Comparison of ENCODE assay signal across 8 cellular contexts in genomic region chr6:33019358-33019757, GRCh38. TPM values are rescaled to one million over a fixed set of nuclear protein-coding genes. Genes with fewer than 3 reads are reported as not detected.
DNase-seq lines count a peak whose midpoint lies in the region; ATAC-seq and TF ChIP-seq lines count a peak whose summit lies in the region.

No MANE protein-coding gene starts in this region.

- 0 out of 2 replicates have a peak overlapping the region, but pooled peaks have one; percentile 17 for H2AFZ ChIP-seq in OCI-LY3 (ENCODE audit: low read depth, low read length)

- H3K9ac ChIP-seq in OCI-LY3 (ENCODE audit: low read length): peak overlapping the region; percentile 57

- no peak for TF ChIP-seq POLR2A in spleen (IDR thresholded peaks at IDR 0.05)

- no peaks in the 10 kb centered on the region for H3K27me3 ChIP-seq in OCI-LY3 (ENCODE audit: low read depth, low read length)
- peaks cover 7% of the 10 kb centered on the region for H3K27me3 ChIP-seq in left ventricle myocardium inferior (ENCODE audit: low read depth)
- no peaks in the 10 kb centered on the region for H3K27me3 ChIP-seq in spleen (replicated peaks in 1 of 7)

- H3K4me1 ChIP-seq in OCI-LY3 (ENCODE audit: low read length) (peaks cover 41% of the 10 kb centered on the region), left ventricle myocardium inferior (peaks cover 49% of the 10 kb centered on the region), spleen (peaks cover 32 to 59% (median 52%) of the 10 kb centered on the region in 6 donors)

- peak; percentile 4 for ATAC-seq in GM18907 (IDR thresholded peaks at IDR 0.05; ENCODE audit: unreplicated experiment)
- ATAC-seq in SK-N-SH treated with all-trans-retinoic acid at 6 μM for 48 hours: no peak
- no peak for ATAC-seq in GM18861 (IDR thresholded peaks at IDR 0.05; ENCODE audit: unreplicated experiment)
- ATAC-seq in GM18498 (IDR thresholded peaks at IDR 0.05; ENCODE audit: unreplicated experiment): no peak

- intact Hi-C loops in left ventricle myocardium inferior (cut with micrococcal nuclease): loop anchor here (5.0 kb wide), 1 partner anchor 63 kb away; no protein-coding TSS in a partner anchor
- intact Hi-C loops in spleen (cut with DNase I; ENCODE audit: low total_unique reads): loop anchor here (5.0 to 10.0 kb wide), 2 partner anchors 53 to 125 kb away; partner anchors contain the start of gene HLA-DPA1

- TF ChIP-seq CTCF in OCI-LY3 (IDR thresholded peaks at IDR 0.05; ENCODE audit: low read depth, low read length): no peak
- no peak for TF ChIP-seq CTCF in left ventricle myocardium inferior (IDR thresholded peaks at IDR 0.05; ENCODE audit: borderline replicate concordance)
- no peak for TF ChIP-seq CTCF in spleen (IDR thresholded peaks at IDR 0.05 in 8 of 11, conservative IDR thresholded peaks at IDR 0.05 in 3 of 11)

- H4K20me1 ChIP-seq in OCI-LY3 (ENCODE audit: insufficient read depth, low read length): no peaks in the 10 kb centered on the region

- H3K27ac ChIP-seq in OCI-LY3 (ENCODE audit: low read length) (peak overlapping the region; percentile 82), left ventricle myocardium inferior (replicated peaks) (peak overlapping the region; percentile 93), spleen (peak overlapping the region; percentile 87 to 95 (median 88))

- no peak for DNase-seq in left ventricle myocardium inferior
- no peak for DNase-seq in spleen
- DNase-seq in SW480 (ENCODE audit: low spot score): no peak

- no peaks in the 10 kb centered on the region for H3K79me2 ChIP-seq in OCI-LY3 (ENCODE audit: low read length)

- peak overlapping the region; percentile 73 for H3K4me2 ChIP-seq in OCI-LY3 (ENCODE audit: low read length)

- H3K4me3 ChIP-seq in OCI-LY3 (ENCODE audit: low read length) (peak overlapping the region; percentile 60), left ventricle myocardium inferior (peak overlapping the region; percentile 32), spleen (peak overlapping the region in 1 of 8 donors; percentile 47)

- no peaks in the 10 kb centered on the region for H3K36me3 ChIP-seq in OCI-LY3 (replicated peaks; ENCODE audit: low read depth, low read length)
- no peaks in the 10 kb centered on the region for H3K36me3 ChIP-seq in left ventricle myocardium inferior
- H3K36me3 ChIP-seq in spleen: no peaks in the 10 kb centered on the region

- H3K9me3 ChIP-seq in OCI-LY3 (ENCODE audit: insufficient read depth, low read length) (no peaks in the 10 kb centered on the region), left ventricle myocardium inferior (replicated peaks) (no peaks in the 10 kb centered on the region), spleen (no peaks in the 10 kb centered on the region)

TF ChIP-seq in SK-N-SH treated with all-trans-retinoic acid at 6 μM for 48 hours, 23 proteins besides CTCF, POLR2A, EP300 and RAD21:
- TF ChIP-seq ARNTL (CRISPR knock-in tag; IDR thresholded peaks at IDR 0.05; ENCODE audit: borderline replicate concordance, low read depth) (no peak), ZFP3 (CRISPR knock-in tag; IDR thresholded peaks at IDR 0.05) (no peak), CSRNP3 (CRISPR knock-in tag; IDR thresholded peaks at IDR 0.05) (no peak), POU6F1 (CRISPR knock-in tag; IDR thresholded peaks at IDR 0.05; ENCODE audit: borderline replicate concordance, low read depth) (no peak), ZNF70 (CRISPR knock-in tag; IDR thresholded peaks at IDR 0.05) (no peak), PATZ1 (CRISPR knock-in tag; IDR thresholded peaks at IDR 0.05; ENCODE audit: borderline replicate concordance) (no peak)

RNA-seq across cellular contexts. Expression of gene HLA-DOA, which starts 10.0 kb away (rescaled TPM):
- total RNA-seq in left ventricle myocardium inferior (1.8 TPM), spleen (10 to 100 TPM; 30.8 to 89.5 (median 68.6) TPM)
- 10 to 100 TPM; 36.9 to 48.7 (median 40.0) TPM for polyA plus RNA-seq in spleen

RNA-seq across cellular contexts. Expression of gene BRD2, which starts 51.0 kb away (rescaled TPM):
- total RNA-seq in left ventricle myocardium inferior (63.4 TPM), spleen (100 to 1,000 TPM; 169 to 277 (median 234) TPM)
- polyA plus RNA-seq in spleen: 100 to 1,000 TPM in 2 of 3 donors, 10 to 100 TPM in 1; 80.5 to 127 (median 103) TPM

RNA-seq across cellular contexts. Expression of gene HLA-DPA1, which starts 54.1 kb away (rescaled TPM):
- total RNA-seq in left ventricle myocardium inferior (28.8 TPM), spleen (100 to 1,000 TPM; 253 to 621 (median 517) TPM)
- polyA plus RNA-seq in spleen: 100 to 1,000 TPM; 346 to 466 (median 352) TPM

RNA-seq across cellular contexts. Expression of gene HLA-DPB1, which starts 56.4 kb away (rescaled TPM):
- total RNA-seq in left ventricle myocardium inferior (34.1 TPM), spleen (100 to 1,000 TPM; 209 to 647 (median 414) TPM)
- 100 to 1,000 TPM; 543 to 817 (median 574) TPM for polyA plus RNA-seq in spleen

Comparison
In these comparisons a context has a peak if more than half of its experiments do, and no peak if none do; other contexts are left out.
1. RNA of gene HLA-DOA, which starts 10.0 kb away (total RNA-seq): 30.8 to 89.5 TPM in spleen; 1.8 TPM in left ventricle myocardium inferior (single experiment); every median in the first group is over 10 times any median in the second.
2. Peak in every context shown above with its lines, with median percentiles within 50 percentile points of each other: H3K27ac ChIP-seq.